ENCODE assay signal across 8 cellular contexts in genomic region chr1:11099310-11100148, GRCh38. TPM values are rescaled to one million over a fixed set of nuclear protein-coding genes. Genes with fewer than 3 reads are reported as not detected.
DNase-seq lines count a peak whose midpoint lies in the region; ATAC-seq and TF ChIP-seq lines count a peak whose summit lies in the region.

Gene EXOSC10 (minus strand): TSS chr1:11099869. CDS start chr1:11099831, 38 bp downstream.

- H3K27ac ChIP-seq in upper lobe of left lung, result peak within 1 kb of the TSS; percentile 80 to 92 (median 89)

- no peaks in the 10 kb centered on the region for H3K9me3 Mint-ChIP-seq in T-helper 1 cell treated with Interleukin-12 subunit alpha and Interleukin-12 subunit beta and Interleukin-4 antibody, amounts not matched to agents 30 μg/mL and 1 μg/mL, for 36 hours

- H3K27me3 Mint-ChIP-seq in T-helper 1 cell treated with Interleukin-12 subunit alpha and Interleukin-12 subunit beta and Interleukin-4 antibody, amounts not matched to agents 30 μg/mL and 1 μg/mL, for 36 hours (ENCODE audit: low read depth), result no peaks in the 10 kb centered on the region

- TF ChIP-seq POLR2A in upper lobe of left lung (IDR thresholded peaks at IDR 0.05), result peak in 2 of 4 donors; percentile 46 to 78

- no peaks in the 10 kb centered on the region for H3K27me3 ChIP-seq in upper lobe of left lung

- H3K27ac Mint-ChIP-seq in T-helper 1 cell treated with Interleukin-12 subunit alpha and Interleukin-12 subunit beta and Interleukin-4 antibody, amounts not matched to agents 30 μg/mL and 1 μg/mL, for 36 hours, result peak within 1 kb of the TSS; percentile 95

- TF ChIP-seq CTCF in GM12875 (IDR thresholded peaks at IDR 0.05; ENCODE audit: borderline replicate concordance, insufficient read depth, low read depth, low read length) (no peak), upper lobe of left lung (IDR thresholded peaks at IDR 0.05) (peak in 2 of 6 experiments; percentile 8 to 17)

- no peaks in the 10 kb centered on the region for H3K9me3 ChIP-seq in upper lobe of left lung

- ATAC-seq in HG02852 (IDR thresholded peaks at IDR 0.05; ENCODE audit: unreplicated experiment) (peak; percentile 92), left cardiac atrium (peak; percentile 98 to 99), upper lobe of left lung (ENCODE audit: low FRiP score in 2 of 2) (peak; percentile 92 to 99)

- peak within 1 kb of the TSS; percentile 97 for H3K4me3 Mint-ChIP-seq in T-helper 1 cell treated with Interleukin-12 subunit alpha and Interleukin-12 subunit beta and Interleukin-4 antibody, amounts not matched to agents 30 μg/mL and 1 μg/mL, for 36 hours

- H3K4me1 Mint-ChIP-seq in T-helper 1 cell treated with Interleukin-12 subunit alpha and Interleukin-12 subunit beta and Interleukin-4 antibody, amounts not matched to agents 30 μg/mL and 1 μg/mL, for 36 hours (ENCODE audit: low read depth), result peaks cover 16% of the 10 kb centered on the region

- DNase-seq in NCI-H146 treated with DMSO at 0.1 percent for 48 hours (lab: John Stamatoyannopoulos, UW; ENCODE audit: unreplicated experiment), result peak; percentile 46
- DNase-seq in amniotic stem cell (lab: John Stamatoyannopoulos, UW), result peak; percentile 79
- DNase-seq in left cardiac atrium, result peak; percentile 95
- DNase-seq in posterior vena cava (ENCODE audit: low spot score), result peak; percentile 98
- DNase-seq in upper lobe of left lung, result peak; percentile 94 to 99

- H3K4me3 ChIP-seq in GM12875 (ENCODE audit: low read depth, low read length) (peak within 1 kb of the TSS; percentile 91), upper lobe of left lung (peak within 1 kb of the TSS; percentile 95 to 100 (median 100))

- peaks cover 3 to 31% (median 28%) of the 10 kb centered on the region in 4 donors for H3K36me3 ChIP-seq in upper lobe of left lung

- H3K36me3 Mint-ChIP-seq in T-helper 1 cell treated with Interleukin-12 subunit alpha and Interleukin-12 subunit beta and Interleukin-4 antibody, amounts not matched to agents 30 μg/mL and 1 μg/mL, for 36 hours (ENCODE audit: low read depth), result peaks cover 4% of the 10 kb centered on the region

- WGBS in upper lobe of left lung, 2 donors, result 0 to 1% methylated on average over 19 to 62 of the region's 78 CpGs

- no peak for TF ChIP-seq EP300 in upper lobe of left lung (IDR thresholded peaks at IDR 0.05)

- H3K4me1 ChIP-seq in upper lobe of left lung, result peaks cover 10 to 16% (median 14%) of the 10 kb centered on the region in 4 donors

- intact Hi-C loops in left cardiac atrium (cut with DNase I) (loop anchor here in 1 of 2 donors (10.0 kb wide), 1 partner anchor 115 kb away; no protein-coding TSS in a partner anchor), posterior vena cava (cut with DNase I) (no loop called here)

RNA-seq across cellular contexts. Expression of gene EXOSC10, which starts in this region (rescaled TPM):
- total RNA-seq in left cardiac atrium, result 10 to 100 TPM; 19.8 to 26.6 TPM
- 10 to 100 TPM; 40.9 to 43.4 TPM for total RNA-seq in posterior vena cava
- 100 to 1,000 TPM in 1 of 6 donors, 10 to 100 TPM in 5; 45.2 to 173 (median 55.9) TPM for total RNA-seq in upper lobe of left lung

Comparison
In these comparisons a context has a peak if more than half of its experiments do, and no peak if none do; other contexts are left out.
1. Peak in every context shown above with its lines: DNase-seq, ATAC-seq, H3K4me3 ChIP-seq and H3K27ac ChIP-seq.
2. DNase-seq: peak in every context shown above with its lines; median percentile 98 in posterior vena cava; 96 in upper lobe of left lung; 95 in left cardiac atrium; 79 in amniotic stem cell; 46 in NCI-H146 treated with DMSO at 0.1 percent for 48 hours.